ENCODE assay signal across 8 cellular contexts in the genomic region with DNA sequence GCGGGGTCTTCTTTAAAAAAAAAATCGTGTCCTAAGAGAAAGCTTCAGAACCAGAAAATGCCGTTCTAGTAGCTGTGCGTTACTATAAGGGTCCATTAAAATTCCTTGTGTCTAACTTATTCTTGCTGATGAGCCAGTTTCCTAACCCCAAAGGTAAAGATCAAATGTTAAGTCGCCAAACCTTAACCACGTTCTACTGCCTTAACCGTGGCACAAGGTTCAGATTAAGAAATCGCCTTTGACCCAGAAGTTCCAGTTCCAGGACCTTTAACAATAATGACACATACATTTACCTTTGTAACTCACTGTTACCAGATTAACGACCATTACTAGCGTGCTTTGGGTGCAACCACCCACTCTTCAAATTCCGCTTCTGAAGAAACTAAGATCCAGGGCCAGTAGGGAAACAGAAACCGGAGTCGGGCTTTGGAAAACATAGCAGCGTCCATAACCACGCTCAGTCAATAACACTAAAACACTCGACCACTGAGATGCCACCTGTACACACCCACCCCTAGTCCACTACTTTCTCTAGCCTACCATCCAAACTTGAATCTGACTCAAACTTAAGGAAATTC. TPM values are rescaled to one million over a fixed set of nuclear protein-coding genes. Genes with fewer than 3 reads are reported as not detected.
A peak's percentile ranks its signal among the peaks of the same experiment; 100 is the strongest.
DNase-seq lines count a peak whose midpoint lies in the region; ATAC-seq, FAIRE-seq and TF ChIP-seq lines count a peak whose summit lies in the region.

No MANE protein-coding gene starts in this region.

- no peak for TF ChIP-seq EP300 in A549 (IDR thresholded peaks at IDR 0.05)

- DNase-seq in A549 (ENCODE audit: low read depth in 1 of 2, low spot score in 1 of 2), result peak in 1 of 2 experiments; percentile 46
- peak; percentile 55 for DNase-seq in NCI-H69 (lab: John Stamatoyannopoulos, UW)
- peak; percentile 39 to 53 for DNase-seq in lung microvascular endothelial cell (ENCODE audit: low read depth in 2 of 2)
- no peak for DNase-seq in NCI-H446 treated with DMSO at 0.1 percent for 48 hours (lab: John Stamatoyannopoulos, UW)

- H3K4me3 ChIP-seq in A549, result peak overlapping the region; percentile 86
- H3K4me3 ChIP-seq in GM12875 (ENCODE audit: low read depth, low read length), result peak overlapping the region; percentile 81
- peak overlapping the region; percentile 70 for H3K4me3 ChIP-seq in urinary bladder (ENCODE audit: low read depth, low read length)

- peak overlapping the region; percentile 76 for H3K4me2 ChIP-seq in A549

- TF ChIP-seq POLR2A in A549 (IDR thresholded peaks at IDR 0.05; ENCODE audit: low read length), result no peak

- H3K36me3 ChIP-seq in urinary bladder (ENCODE audit: insufficient read depth), result no peaks in the 10 kb centered on the region

- WGBS in A549 (ENCODE audit: missing lambda C conversion rate), result 4% methylated on average over 16 of the region's 16 CpGs
- WGBS in urinary bladder, result 4% methylated on average over 16 of the region's 16 CpGs

- TF ChIP-seq RAD21 in A549 (conservative IDR thresholded peaks at IDR 0.05 in 1 of 2, IDR thresholded peaks at IDR 0.05 in 1 of 2), result no peak

- POLR2A ChIA-PET in A549 (lab: Yijun Ruan, JAX), result no interaction called here

- H3K27ac ChIP-seq in A549 (peak overlapping the region; percentile 82 to 85), cingulate gyrus (ENCODE audit: low read depth, low read length) (peak overlapping the region; percentile 39), urinary bladder (ENCODE audit: low read depth) (no peak overlapping the region)

- ATAC-seq in A549, result peak; percentile 55 to 72; a peak in 5 of 6 replicates
- ATAC-seq in HG02852 (IDR thresholded peaks at IDR 0.05; ENCODE audit: unreplicated experiment), result peak; percentile 26

- H3K9me3 ChIP-seq in A549, result no peaks in the 10 kb centered on the region

- CTCF ChIA-PET in A549 (lab: Yijun Ruan, JAX), result interaction anchor here (2.1 kb wide), 1 partner anchor 101 kb away, joined by 6 read pairs; no protein-coding TSS in a partner anchor

- H3K4me1 ChIP-seq in A549 (peaks cover 11% of the 10 kb centered on the region; the same call in 1 of the 3 replicates), urinary bladder (ENCODE audit: insufficient read depth) (no peaks in the 10 kb centered on the region)

- no peak for FAIRE-seq in A549 (lab: Jason Lieb, UNC)

- TF ChIP-seq CTCF in A549 (IDR thresholded peaks at IDR 0.05), result no peak
- TF ChIP-seq CTCF in GM12875 (IDR thresholded peaks at IDR 0.05; ENCODE audit: borderline replicate concordance, insufficient read depth, low read depth, low read length), result no peak

TF ChIP-seq in A549, 52 proteins besides CTCF, POLR2A, EP300 and RAD21:
- TF ChIP-seq MAFK (IDR thresholded peaks at IDR 0.05; ENCODE audit: partially characterized antibody) (peak; percentile 29), CBX2 (IDR thresholded peaks at IDR 0.05; ENCODE audit: borderline replicate concordance, low read depth) (no peak)

RNA-seq across cellular contexts. Expression of a gene that starts 0.6 kb away (rescaled TPM):
- polyA plus RNA-seq in A549 (2011; rRNA removed), result 51.0 and 64.3 TPM in 2 replicates
- 14.1 and 14.8 TPM in 2 replicates for polyA plus RNA-seq in A549 (2012; cell fraction: cytosol; rRNA removed)
- polyA plus RNA-seq in A549 (2012; cell fraction: nucleus; rRNA removed), result 5.4 and 10.6 TPM in 2 replicates
- 27.5 to 31.5 TPM (median 31.0 TPM) in 3 replicates for polyA plus RNA-seq in A549 (2017; fragmentation: RNase III; extraction: RNeasy Plus Mini Kit Qiagen cat#74134 plus additional on column Dnase treatment)
- 4.6 and 9.1 TPM in 2 replicates for polyA minus RNA-seq in A549 (2011; rRNA and poly(A)+ RNA removed)
- 26.2 and 28.4 TPM in 2 replicates for total RNA-seq in lung microvascular endothelial cell
- 62.7 TPM for total RNA-seq in urinary bladder
- polyA plus RNA-seq in urinary bladder, result 19.9 TPM
